In genomic region chr3:66433522-66433782, GRCh38 we compare ENCODE assay signal across 25 cellular contexts.
DNase-seq lines count a peak whose midpoint lies in the region; ATAC-seq and TF ChIP-seq lines count a peak whose summit lies in the region.
"Had no signal": no experiment of that assay in that cellular context is flagged by ENCODE, and none has a peak within 500 bp of the region (broad histone marks: within the 10 kb centered on the region; RNA-seq: fewer than 3 reads in every experiment).

No MANE protein-coding gene starts in this region.

- H3K4me3 ChIP-seq in GM23338: no peak overlapping the region
- H3K4me3 ChIP-seq in sigmoid colon: no peak overlapping the region
- H3K4me3 ChIP-seq: GM23248, thyroid gland had no signal

- H3K36me3 ChIP-seq in GM23338 (ENCODE audit: insufficient read depth): no peaks in the 10 kb centered on the region; the same call in 1 of the 2 replicates
- H3K36me3 ChIP-seq in sigmoid colon: peaks cover 0 to 6% (median 0%) of the 10 kb centered on the region in 4 donors
- H3K36me3 ChIP-seq: brain microvascular endothelial cell, thyroid gland had no signal

- DNase-seq in activated CD4-positive, alpha-beta T cell treated with anti-CD3 and anti-CD28 coated beads, Interleukin-2, amount 10 ng/mL, durations not matched to agents 7 days and 5 days: no peak
- DNase-seq in activated CD4-positive, alpha-beta T cell treated with anti-CD3 and anti-CD28 coated beads for 4 hours: no peak
- no peak for DNase-seq in GM23338 (ENCODE audit: low spot score)
- DNase-seq in sigmoid colon: no peak
- DNase-seq in stimulated activated naive CD4-positive, alpha-beta T cell treated with Interleukin-2 at 50 U/mL for 16 hours (lab: John Stamatoyannopoulos, UW): no peak
- DNase-seq: activated CD4-positive, alpha-beta T cell treated with anti-CD3 and anti-CD28 coated beads for 1 hour; activated CD8-positive, alpha-beta memory T cell treated with anti-CD3 and anti-CD28 coated beads, Interleukin-2, amount 10 ng/mL, durations not matched to agents 7 days and 5 days; brain microvascular endothelial cell; GM23248; natural killer cell; NCI-H1105; NCI-H2081; NCI-H345; NCI-H82; Right ventricle myocardium superior; small intestine; stimulated activated CD4-positive, alpha-beta T cell treated with anti-CD3 and anti-CD28 coated beads, Interleukin-2, amount 100 ng/mL, for 24 hours; stimulated activated naive B cell treated with anti-CD40 and anti-IgM and Interleukin-4, amounts not matched to agents 10 μg/mL and 1 μg/mL and 100 μg/mL, for 72 hours; thyroid gland had no signal

- H3K36me3 Mint-ChIP-seq in activated CD4-positive, alpha-beta T cell treated with anti-CD3 and anti-CD28 coated beads, Interleukin-2, amount 10 ng/mL, durations not matched to agents 7 days and 5 days (ENCODE audit: low read depth): peaks cover 11% of the 10 kb centered on the region
- peaks cover 56% of the 10 kb centered on the region for H3K36me3 Mint-ChIP-seq in GM23338 (ENCODE audit: low read depth)
- H3K36me3 Mint-ChIP-seq: mesothelial cell of epicardium; natural killer cell; stimulated activated naive B cell treated with anti-CD40 and anti-IgM and Interleukin-4, amounts not matched to agents 10 μg/mL and 1 μg/mL and 100 μg/mL, for 72 hours had no signal

- no peaks in the 10 kb centered on the region for H3K9me3 ChIP-seq in sigmoid colon
- H3K9me3 ChIP-seq: thyroid gland had no signal

- H3K27me3 ChIP-seq in GM23338 (ENCODE audit: insufficient read depth): no peaks in the 10 kb centered on the region
- H3K27me3 ChIP-seq in sigmoid colon: no peaks in the 10 kb centered on the region
- H3K27me3 ChIP-seq: brain microvascular endothelial cell, thyroid gland had no signal

- ATAC-seq in GM23338 (no peak), HG02981 (IDR thresholded peaks at IDR 0.05; ENCODE audit: unreplicated experiment) (no peak), GM18909 (IDR thresholded peaks at IDR 0.05; ENCODE audit: poor library complexity, unreplicated experiment) (no peak)
- ATAC-seq: activated CD8-positive, alpha-beta memory T cell treated with anti-CD3 and anti-CD28 coated beads, Interleukin-2, amount 10 ng/mL, durations not matched to agents 7 days and 5 days; left lobe of liver; natural killer cell; stimulated activated naive B cell treated with anti-CD40 and anti-IgM and Interleukin-4, amounts not matched to agents 10 μg/mL and 1 μg/mL and 100 μg/mL, for 72 hours had no signal

- 26 to 46% methylated on average over 4 of the region's 4 CpGs for WGBS in sigmoid colon, 2 donors

- H3K9me3 Mint-ChIP-seq in activated CD4-positive, alpha-beta T cell treated with anti-CD3 and anti-CD28 coated beads, Interleukin-2, amount 10 ng/mL, durations not matched to agents 7 days and 5 days: no peaks in the 10 kb centered on the region
- no peaks in the 10 kb centered on the region for H3K9me3 Mint-ChIP-seq in GM23338
- H3K9me3 Mint-ChIP-seq: mesothelial cell of epicardium; natural killer cell; stimulated activated naive B cell treated with anti-CD40 and anti-IgM and Interleukin-4, amounts not matched to agents 10 μg/mL and 1 μg/mL and 100 μg/mL, for 72 hours had no signal

- peaks cover 47% of the 10 kb centered on the region for H4K20me1 ChIP-seq in GM23338 (replicated peaks; ENCODE audit: insufficient read depth)

- peaks cover 7% of the 10 kb centered on the region for H3K9me2 ChIP-seq in GM23338 (ENCODE audit: insufficient read depth)

- intact Hi-C loops in sigmoid colon (cut with DNase I): no loop called here

- peaks cover 56% of the 10 kb centered on the region for H3K4me1 ChIP-seq in GM23338 (ENCODE audit: insufficient read depth)
- peaks cover 0 to 98% (median 86%) of the 10 kb centered on the region in 4 donors for H3K4me1 ChIP-seq in sigmoid colon

- TF ChIP-seq EP300 in sigmoid colon (IDR thresholded peaks at IDR 0.05): no peak

- H3F3A ChIP-seq in GM23338 (replicated peaks; ENCODE audit: low read depth): no peaks in the 10 kb centered on the region

- POLR2A ChIA-PET in activated CD4-positive, alpha-beta T cell treated with anti-CD3 and anti-CD28 coated beads, Interleukin-2, amount 10 ng/mL, durations not matched to agents 7 days and 5 days (lab: Charles Lee): no interaction called here

- no peak overlapping the region for H3K4me3 Mint-ChIP-seq in activated CD4-positive, alpha-beta T cell treated with anti-CD3 and anti-CD28 coated beads, Interleukin-2, amount 10 ng/mL, durations not matched to agents 7 days and 5 days
- no peak overlapping the region for H3K4me3 Mint-ChIP-seq in GM23338
- H3K4me3 Mint-ChIP-seq: activated CD8-positive, alpha-beta memory T cell treated with anti-CD3 and anti-CD28 coated beads, Interleukin-2, amount 10 ng/mL, durations not matched to agents 7 days and 5 days; B cell; mesothelial cell of epicardium; natural killer cell; stimulated activated naive B cell treated with anti-CD40 and anti-IgM and Interleukin-4, amounts not matched to agents 10 μg/mL and 1 μg/mL and 100 μg/mL, for 72 hours had no signal

- H3K4me1 Mint-ChIP-seq in activated CD4-positive, alpha-beta T cell treated with anti-CD3 and anti-CD28 coated beads, Interleukin-2, amount 10 ng/mL, durations not matched to agents 7 days and 5 days: peaks cover 17% of the 10 kb centered on the region
- H3K4me1 Mint-ChIP-seq in GM23338: peaks cover 82% of the 10 kb centered on the region
- H3K4me1 Mint-ChIP-seq: activated CD8-positive, alpha-beta memory T cell treated with anti-CD3 and anti-CD28 coated beads, Interleukin-2, amount 10 ng/mL, durations not matched to agents 7 days and 5 days; B cell had no signal

- H2AFZ ChIP-seq in GM23338: no peak overlapping the region
- H2AFZ ChIP-seq: GM23248 had no signal

- CTCF ChIA-PET in activated CD4-positive, alpha-beta T cell treated with anti-CD3 and anti-CD28 coated beads, Interleukin-2, amount 10 ng/mL, durations not matched to agents 7 days and 5 days (lab: Charles Lee): no interaction called here

- no peaks in the 10 kb centered on the region for H3K27me3 Mint-ChIP-seq in activated CD4-positive, alpha-beta T cell treated with anti-CD3 and anti-CD28 coated beads, Interleukin-2, amount 10 ng/mL, durations not matched to agents 7 days and 5 days
- peaks cover 13% of the 10 kb centered on the region for H3K27me3 Mint-ChIP-seq in GM23338 (ENCODE audit: insufficient read depth, low read depth, poor library complexity)
- H3K27me3 Mint-ChIP-seq: activated CD8-positive, alpha-beta memory T cell treated with anti-CD3 and anti-CD28 coated beads, Interleukin-2, amount 10 ng/mL, durations not matched to agents 7 days and 5 days; B cell; stimulated activated naive B cell treated with anti-CD40 and anti-IgM and Interleukin-4, amounts not matched to agents 10 μg/mL and 1 μg/mL and 100 μg/mL, for 72 hours had no signal

- peak overlapping the region; percentile 52 for H3K27ac Mint-ChIP-seq in activated CD4-positive, alpha-beta T cell treated with anti-CD3 and anti-CD28 coated beads, Interleukin-2, amount 10 ng/mL, durations not matched to agents 7 days and 5 days
- H3K27ac Mint-ChIP-seq in GM23338: peak overlapping the region; percentile 20; the same call in 1 of the 2 replicates
- H3K27ac Mint-ChIP-seq: activated CD8-positive, alpha-beta memory T cell treated with anti-CD3 and anti-CD28 coated beads, Interleukin-2, amount 10 ng/mL, durations not matched to agents 7 days and 5 days; B cell; mesothelial cell of epicardium; natural killer cell; stimulated activated naive B cell treated with anti-CD40 and anti-IgM and Interleukin-4, amounts not matched to agents 10 μg/mL and 1 μg/mL and 100 μg/mL, for 72 hours had no signal

- H3K27ac ChIP-seq in GM23338 (ENCODE audit: low read depth): no peak overlapping the region
- peak overlapping the region; percentile 35 for H3K27ac ChIP-seq in cingulate gyrus (ENCODE audit: low read depth, low read length)
- peak overlapping the region; percentile 17 to 95 (median 86) for H3K27ac ChIP-seq in sigmoid colon
- H3K27ac ChIP-seq: brain microvascular endothelial cell, GM23248, thyroid gland had no signal

- TF ChIP-seq CTCF in GM23338 (conservative IDR thresholded peaks at IDR 0.05; ENCODE audit: low read depth in 2 of 2): no peak
- TF ChIP-seq CTCF in sigmoid colon (IDR thresholded peaks at IDR 0.05): no peak

- no peak overlapping the region for H3K4me2 ChIP-seq in GM23338

- H3K79me2 ChIP-seq in GM23338 (replicated peaks; ENCODE audit: insufficient read depth): peaks cover 100% of the 10 kb centered on the region

- TF ChIP-seq POLR2A in sigmoid colon (IDR thresholded peaks at IDR 0.05): no peak

TF ChIP-seq in GM23338, 12 proteins besides CTCF, POLR2A, EP300 and RAD21 (continues in another document):
- TF ChIP-seq ZNF114 (CRISPR knock-in tag; IDR thresholded peaks at IDR 0.05) (no peak), JUNB (IDR thresholded peaks at IDR 0.05; ENCODE audit: unreplicated experiment) (no peak), STAT1 (IDR thresholded peaks at IDR 0.05; ENCODE audit: unreplicated experiment) (no peak), ETS1 (IDR thresholded peaks at IDR 0.05) (no peak), NANOG (IDR thresholded peaks at IDR 0.05; ENCODE audit: borderline replicate concordance) (no peak), ZNF331 (CRISPR knock-in tag; IDR thresholded peaks at IDR 0.05; ENCODE audit: low read depth) (no peak)
